Comparison of ENCODE assay signal across 16 cellular contexts in genomic region chr1:29876441-29876840, GRCh38.
"Had no signal": no experiment of that assay in that cellular context is flagged by ENCODE, and none has a peak within 500 bp of the region (broad histone marks: within the 10 kb centered on the region; RNA-seq: fewer than 3 reads in every experiment).

No MANE protein-coding gene starts in this region.

- H3K4me3 ChIP-seq: PC-9, SJCRH30, SK-N-MC had no signal

- H3K4me1 ChIP-seq: SJCRH30 had no signal

- DNase-seq: MV-4-11, NCI-H1417 treated with DMSO at 0.1 percent for 48 hours, NCI-H187 treated with DMSO at 0.1 percent for 48 hours, NCI-H2227 treated with DMSO at 0.1 percent for 48 hours, NCI-H446, NCI-H526 treated with DMSO at 0.1 percent for 48 hours, PC-9, Right ventricle myocardium superior, SIG-M5, T-cell had no signal

- H3K36me3 ChIP-seq: SJCRH30 had no signal

- FAIRE-seq: RCC 7860 had no signal

- H3K4me2 ChIP-seq: KMS-11, PC-9 had no signal

- ATAC-seq: Panc1, SK-N-SH treated with all-trans-retinoic acid at 6 μM for 48 hours, T-cell had no signal

- H3K27ac ChIP-seq: KMS-11, PC-9, SJCRH30, SK-N-MC had no signal

- H3K9me3 ChIP-seq: SJCRH30 had no signal

- H3K9ac ChIP-seq: KMS-11 had no signal

- H2AFZ ChIP-seq: PC-9 had no signal
